ENCODE assay signal across 9 cellular contexts in the genomic region with DNA sequence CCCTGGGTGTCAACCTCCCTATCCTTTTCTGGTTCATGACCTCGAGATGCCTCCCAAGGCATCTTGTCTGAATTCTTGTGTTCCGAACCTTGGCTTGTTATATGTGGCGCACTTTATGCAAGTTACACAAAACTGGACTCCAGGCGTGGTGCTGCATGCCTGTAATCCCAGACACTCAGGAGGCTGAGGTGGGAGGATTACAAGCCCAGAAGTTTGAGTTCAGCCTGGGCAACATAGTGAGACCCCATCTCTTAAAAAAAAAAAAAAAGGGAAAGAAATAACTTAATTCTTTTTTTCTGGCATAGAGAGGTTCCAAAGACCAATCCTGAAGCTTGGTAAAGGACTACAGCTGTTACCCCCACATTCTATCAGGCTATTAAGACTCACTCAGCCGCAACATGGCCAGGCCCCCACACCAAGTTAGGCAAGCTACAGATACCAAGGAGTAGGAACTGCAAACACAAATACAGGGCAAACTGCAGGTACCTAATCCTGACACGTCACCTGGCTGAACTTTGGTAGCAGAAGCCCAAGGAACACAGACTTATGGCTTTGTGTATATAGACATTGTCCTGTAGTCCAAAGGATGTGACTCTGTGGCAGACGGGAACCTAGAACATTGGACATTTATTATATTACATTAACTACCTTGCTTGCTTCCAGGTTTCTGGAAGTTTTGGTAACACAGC. TPM values are rescaled to one million over a fixed set of nuclear protein-coding genes. Genes with fewer than 3 reads are reported as not detected.
DNase-seq lines count a peak whose midpoint lies in the region; ATAC-seq, FAIRE-seq and TF ChIP-seq lines count a peak whose summit lies in the region.
"Had no signal": no experiment of that assay in that cellular context is flagged by ENCODE, and none has a peak within 500 bp of the region (broad histone marks: within the 10 kb centered on the region; RNA-seq: fewer than 3 reads in every experiment).

No MANE protein-coding gene starts in this region.

- peak overlapping the region; percentile 84 for H2AFZ ChIP-seq in PC-9

- H3K4me1 Mint-ChIP-seq in CD8-positive, alpha-beta T cell (ENCODE audit: low read depth) = peaks cover 32% of the 10 kb centered on the region
- peaks cover 33% of the 10 kb centered on the region for H3K4me1 Mint-ChIP-seq in osteocyte (ENCODE audit: unreplicated experiment)

- POLR2A ChIA-PET in CD8-positive, alpha-beta T cell (lab: Charles Lee) = interaction anchor here (1.2 to 2.4 kb wide), 2 partner anchors 12 to 27 kb away, joined by 3 to 10 read pairs; no protein-coding TSS in a partner anchor
- POLR2A ChIA-PET in PC-9 (lab: Charles Lee; ENCODE audit: unreplicated experiment) = interaction anchor here (0.6 to 0.7 kb wide), 2 partner anchors 72 to 805 kb away, joined by 3 read pairs; no protein-coding TSS in a partner anchor

- no peak for DNase-seq in CD8-positive, alpha-beta T cell
- DNase-seq in PC-9 (no peak), epithelial cell of esophagus (ENCODE audit: low read depth) (no peak), osteocyte (ENCODE audit: extremely low spot score, unreplicated experiment) (no peak), DMS 273 treated with DMSO at 0.1 percent for 48 hours (lab: John Stamatoyannopoulos, UW) (no peak), GM12892 (ENCODE audit: insufficient read length) (no peak), NCI-H1694 (lab: John Stamatoyannopoulos, UW) (no peak)
- no peak for DNase-seq in stimulated activated CD4-positive, alpha-beta T cell treated with anti-CD3 and anti-CD28 coated beads, Interleukin-2, amount 100 ng/mL, for 24 hours

- H3K4me2 ChIP-seq in PC-9 = peak overlapping the region; percentile 95

- no peaks in the 10 kb centered on the region for H3K9me3 ChIP-seq in CD8-positive, alpha-beta T cell (ENCODE audit: low read length)
- H3K9me3 ChIP-seq in PC-9 (ENCODE audit: insufficient read depth, low read depth) = no peaks in the 10 kb centered on the region

- H4K20me1 ChIP-seq in PC-9 (ENCODE audit: insufficient read depth) = peaks cover 6% of the 10 kb centered on the region; the same call in 1 of the 2 replicates

- peaks cover 32% of the 10 kb centered on the region for H3K79me2 ChIP-seq in PC-9 (ENCODE audit: low read depth)

- no peak overlapping the region for H3K27ac Mint-ChIP-seq in CD8-positive, alpha-beta T cell
- H3K27ac Mint-ChIP-seq in osteocyte (ENCODE audit: unreplicated experiment) = peak overlapping the region; percentile 97

- TF ChIP-seq CTCF in CD8-positive, alpha-beta T cell (IDR thresholded peaks at IDR 0.05) = no peak
- TF ChIP-seq CTCF in PC-9 (conservative IDR thresholded peaks at IDR 0.05) (no peak), epithelial cell of esophagus (IDR thresholded peaks at IDR 0.05; ENCODE audit: insufficient read depth, low read depth, low read length, missing control alignments) (no peak), osteocyte (IDR thresholded peaks at IDR 0.05) (no peak)

- peaks cover 34% of the 10 kb centered on the region for H3K36me3 Mint-ChIP-seq in CD8-positive, alpha-beta T cell
- H3K36me3 Mint-ChIP-seq in osteocyte (ENCODE audit: unreplicated experiment) = peaks cover 15% of the 10 kb centered on the region

- peak overlapping the region; percentile 91 for H3K4me3 Mint-ChIP-seq in CD8-positive, alpha-beta T cell
- H3K4me3 Mint-ChIP-seq in osteocyte (ENCODE audit: unreplicated experiment) = peak overlapping the region; percentile 96

- H3K27me3 Mint-ChIP-seq in CD8-positive, alpha-beta T cell (ENCODE audit: low read depth) = no peaks in the 10 kb centered on the region
- H3K27me3 Mint-ChIP-seq in osteocyte (ENCODE audit: unreplicated experiment) = no peaks in the 10 kb centered on the region

- no peak for TF ChIP-seq POLR2A in GM12892 (IDR thresholded peaks at IDR 0.05; ENCODE audit: low read depth, low read length)

- H3K4me3 ChIP-seq in CD8-positive, alpha-beta T cell (ENCODE audit: low read depth, low read length) = peak overlapping the region; percentile 95
- peak overlapping the region; percentile 77 for H3K4me3 ChIP-seq in PC-9
- peak overlapping the region; percentile 87 for H3K4me3 ChIP-seq in epithelial cell of esophagus (ENCODE audit: low read length)

- CTCF ChIA-PET in CD8-positive, alpha-beta T cell (lab: Charles Lee) = interaction anchor here (1.0 to 4.4 kb wide), 5 partner anchors 12 to 63 kb away, joined by 3 to 58 read pairs (median 6); no protein-coding TSS in a partner anchor
- CTCF ChIA-PET in PC-9 (lab: Charles Lee) = interaction anchor here (0.6 to 1.1 kb wide), 4 partner anchors 25 to 1194 kb away, joined by 4 to 6 read pairs (median 4); no protein-coding TSS in a partner anchor

- no peak for FAIRE-seq in GM12892 (lab: Jason Lieb, UNC)
- FAIRE-seq: islet of Langerhans had no signal

- no peaks in the 10 kb centered on the region for H3K27me3 ChIP-seq in CD8-positive, alpha-beta T cell (ENCODE audit: insufficient read depth, low read length)
- H3K27me3 ChIP-seq in PC-9 (ENCODE audit: insufficient read depth, low read depth) = no peaks in the 10 kb centered on the region

- H3K4me1 ChIP-seq in CD8-positive, alpha-beta T cell (ENCODE audit: insufficient read depth, low read length) = peaks cover 26% of the 10 kb centered on the region
- H3K4me1 ChIP-seq in PC-9 (replicated peaks; ENCODE audit: insufficient read depth) = peaks cover 13% of the 10 kb centered on the region

- TSS peak; percentile 46 for BruUV-seq in PC-9 (replicated peaks; lab: Mats Ljungman, UMichigan)

- H3K36me3 ChIP-seq in CD8-positive, alpha-beta T cell (ENCODE audit: insufficient read depth, low read length) = peaks cover 6% of the 10 kb centered on the region
- no peaks in the 10 kb centered on the region for H3K36me3 ChIP-seq in PC-9 (ENCODE audit: low read depth)

- no peak overlapping the region for H3K27ac ChIP-seq in CD8-positive, alpha-beta T cell (ENCODE audit: low read depth, low read length)
- peak overlapping the region; percentile 63; the same call in 1 of the 2 replicates for H3K27ac ChIP-seq in PC-9

- no peak for ATAC-seq in CD8-positive, alpha-beta T cell

- no peaks in the 10 kb centered on the region for H3K9me2 ChIP-seq in PC-9 (ENCODE audit: insufficient read depth)

- peaks cover 4% of the 10 kb centered on the region; the same call in 1 of the 2 replicates for H3F3A ChIP-seq in PC-9 (ENCODE audit: insufficient read depth, low read depth)

- intact Hi-C loops in CD8-positive, alpha-beta T cell (cut with DNase I, micrococcal nuclease) = loop anchor here in 1 of 2 experiments (1.0 to 5.0 kb wide), 3 partner anchors 13 to 192 kb away; partner anchors contain the start of gene PPP6R3
- intact Hi-C loops in PC-9 (cut with micrococcal nuclease; ENCODE audit: unreplicated experiment) = loop anchor here (1.0 to 5.0 kb wide), 3 partner anchors 72 to 114 kb away; no protein-coding TSS in a partner anchor

- H3K9me3 Mint-ChIP-seq in CD8-positive, alpha-beta T cell = no peaks in the 10 kb centered on the region
- H3K9me3 Mint-ChIP-seq in osteocyte (ENCODE audit: unreplicated experiment) = no peaks in the 10 kb centered on the region

RNA-seq across cellular contexts. Expression of gene C11orf24, which starts 1.3 kb away (rescaled TPM):
- 1 to 10 TPM; 6.5 to 8.2 TPM for total RNA-seq in CD8-positive, alpha-beta T cell
- total RNA-seq in PC-9 (2021) (27.2 and 37.7 TPM in 2 replicates), osteocyte (70.1 and 80.9 TPM in 2 replicates)
- 16.1 TPM for polyA plus RNA-seq in GM12892 (2012; ENCODE audit: missing spikeins)

RNA-seq across cellular contexts. Expression of gene LRP5, which starts 41.9 kb away (rescaled TPM):
- total RNA-seq in CD8-positive, alpha-beta T cell = 1 to 10 TPM; 1.1 to 1.5 TPM
- total RNA-seq in PC-9 (2021) = 112 and 129 TPM in 2 replicates
- total RNA-seq in osteocyte = 162 and 179 TPM in 2 replicates
- 2.6 TPM for polyA plus RNA-seq in GM12892 (2012; ENCODE audit: missing spikeins)

RNA-seq across cellular contexts. Expression of gene KMT5B, which starts 57.4 kb away (rescaled TPM):
- total RNA-seq in CD8-positive, alpha-beta T cell = 10 to 100 TPM; 21.0 to 24.3 TPM
- total RNA-seq in PC-9 (2021) (36.4 and 45.7 TPM in 2 replicates), osteocyte (59.4 and 59.8 TPM in 2 replicates)
- 19.3 TPM for polyA plus RNA-seq in GM12892 (2012; ENCODE audit: missing spikeins)

Comparison
In these comparisons a context has a peak if more than half of its experiments do, and no peak if none do; other contexts are left out.
1. RNA of gene LRP5, which starts 41.9 kb away (total RNA-seq): 162 to 179 TPM in osteocyte and 112 to 129 TPM in PC-9; 1.1 to 1.5 TPM in CD8-positive, alpha-beta T cell; every median in the first group is over 10 times any median in the second.
2. Peak in every context shown above with its lines, with median percentiles within 50 percentile points of each other: H3K4me3 ChIP-seq.